1 cellular context compared by ENCODE assay signal in genomic region chr12:107560194-107560905, GRCh38.
TF ChIP-seq lines count a peak whose summit lies in the region.

No MANE protein-coding gene starts in this region.

TF ChIP-seq in GM23338, 12 proteins besides CTCF, POLR2A, EP300 and RAD21 (continued from another document):
- TF ChIP-seq ZNF462 (CRISPR knock-in tag; IDR thresholded peaks at IDR 0.05) (no peak), POLR2AphosphoS5 (IDR thresholded peaks at IDR 0.05; ENCODE audit: low read depth) (no peak), REST (IDR thresholded peaks at IDR 0.05; ENCODE audit: unreplicated experiment) (no peak)
